Comparison of ENCODE assay signal across 27 cellular contexts in the genomic region with DNA sequence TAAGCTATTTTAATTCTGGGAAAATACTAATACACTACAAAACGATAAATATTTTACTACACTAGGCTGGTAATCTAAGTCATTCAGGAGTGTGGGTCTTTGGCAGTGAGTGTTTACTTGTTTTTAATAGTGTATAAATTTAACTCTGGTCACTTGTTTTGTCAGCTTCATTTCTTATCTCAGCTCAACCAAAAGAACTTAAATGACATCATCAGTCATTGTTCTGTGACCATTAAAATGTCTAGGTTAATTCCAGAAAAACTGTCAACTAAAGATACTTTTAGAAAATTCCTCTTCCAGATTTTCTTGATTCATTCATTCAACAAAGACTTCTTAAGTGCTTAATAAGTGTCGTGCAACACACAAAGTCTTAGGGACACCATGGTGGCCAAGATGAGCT.
"Had no signal": no experiment of that assay in that cellular context is flagged by ENCODE, and none has a peak within 500 bp of the region (broad histone marks: within the 10 kb centered on the region; RNA-seq: fewer than 3 reads in every experiment).

No MANE protein-coding gene starts in this region.

- H3K27me3 ChIP-seq: colonic mucosa, dorsolateral prefrontal cortex, heart right ventricle, right atrium auricular region, suprapubic skin, tibial artery, upper lobe of right lung had no signal

- H3K27me3 Mint-ChIP-seq: activated CD4-positive, alpha-beta T cell treated with anti-CD3 and anti-CD28 coated beads for 36 hours; central memory CD8-positive, alpha-beta T cell; natural killer cell treated with Interleukin-12 subunit alpha and Interleukin-12 subunit beta and Interleukin-15 and Interleukin-18, amount 100 ng/mL, for 72 hours had no signal

- DNase-seq: activated CD4-positive, alpha-beta T cell treated with anti-CD3 and anti-CD28 coated beads for 36 hours; activated CD4-positive, CD25-positive, alpha-beta regulatory T cell; activated CD8-positive, alpha-beta T cell treated with anti-CD3 and anti-CD28 coated beads, Interleukin-2, amount 10 ng/mL, durations not matched to agents 7 days and 5 days; activated effector memory CD4-positive, alpha-beta T cell treated with anti-CD3 and anti-CD28 coated beads, Interleukin-2, amount 50 U/mL, for 16 hours; activated naive CD4-positive, alpha-beta T cell treated with anti-CD3 and anti-CD28 coated beads for 36 hours; activated T-cell treated with anti-CD3 and anti-CD28 coated beads for 4 hours; amygdala; colonic mucosa; dorsolateral prefrontal cortex; effector memory CD4-positive, alpha-beta T cell; heart right ventricle; left ventricle myocardium inferior; mesendoderm; mucosa of descending colon; stimulated activated CD4-positive, alpha-beta T cell treated with anti-CD3 and anti-CD28 coated beads, Interleukin-15, amount 100 ng/mL, for 24 hours; stimulated activated CD4-positive, alpha-beta T cell treated with anti-CD3 and anti-CD28 coated beads, Interleukin-2, amount 100 ng/mL, for 24 hours; stimulated activated naive CD4-positive, alpha-beta T cell; T-helper 1 cell; tibial artery; upper lobe of right lung had no signal

- H3K9me3 ChIP-seq: colonic mucosa, left ventricle myocardium inferior, mucosa of descending colon, suprapubic skin, tibial artery, upper lobe of right lung had no signal

- H3K27ac Mint-ChIP-seq: activated CD8-positive, alpha-beta T cell treated with anti-CD3 and anti-CD28 coated beads, Interleukin-2, amount 10 ng/mL, durations not matched to agents 7 days and 5 days; activated naive CD4-positive, alpha-beta T cell treated with anti-CD3 and anti-CD28 coated beads for 36 hours; activated T-helper 1 cell treated with anti-CD3 and anti-CD28 coated beads, Interleukin-12 subunit alpha, Interleukin-12 subunit beta, Interleukin-2, Interleukin-4 antibody, amounts not matched to agents 30 ng/mL and 10 ng/mL and 1 ng/mL, durations not matched to agents 14 hours and 24 hours and 36 hours; T-helper 2 cell treated with Interferon-gamma antibody and Interleukin-4, amounts not matched to agents 5 μg/mL and 100 μg/mL, for 36 hours had no signal

- H3K4me1 ChIP-seq: colonic mucosa, suprapubic skin, upper lobe of right lung had no signal

- H3K9me3 Mint-ChIP-seq: central memory CD8-positive, alpha-beta T cell had no signal

- ATAC-seq: activated CD8-positive, alpha-beta T cell treated with anti-CD3 and anti-CD28 coated beads, Interleukin-2, amount 10 ng/mL, durations not matched to agents 7 days and 5 days; heart right ventricle; mucosa of descending colon; upper lobe of right lung had no signal

- H3K4me3 Mint-ChIP-seq: activated CD4-positive, alpha-beta T cell treated with anti-CD3 and anti-CD28 coated beads for 36 hours; activated CD8-positive, alpha-beta T cell treated with anti-CD3 and anti-CD28 coated beads, Interleukin-2, amount 10 ng/mL, durations not matched to agents 7 days and 5 days; activated naive CD4-positive, alpha-beta T cell treated with anti-CD3 and anti-CD28 coated beads for 36 hours; activated T-helper 1 cell treated with anti-CD3 and anti-CD28 coated beads, Interleukin-12 subunit alpha, Interleukin-12 subunit beta, Interleukin-2, Interleukin-4 antibody, amounts not matched to agents 30 ng/mL and 10 ng/mL and 1 ng/mL, durations not matched to agents 14 hours and 24 hours and 36 hours; central memory CD8-positive, alpha-beta T cell; natural killer cell treated with Interleukin-12 subunit alpha and Interleukin-12 subunit beta and Interleukin-15 and Interleukin-18, amount 100 ng/mL, for 72 hours; T-helper 2 cell treated with Interferon-gamma antibody and Interleukin-4, amounts not matched to agents 5 μg/mL and 100 μg/mL, for 36 hours had no signal

- H3K36me3 ChIP-seq: colonic mucosa, left ventricle myocardium inferior, right atrium auricular region, suprapubic skin, upper lobe of right lung had no signal

- H3K4me3 ChIP-seq: colonic mucosa, dorsolateral prefrontal cortex, heart right ventricle, left ventricle myocardium inferior, lung, mucosa of descending colon, right atrium auricular region, suprapubic skin, tibial artery, upper lobe of right lung had no signal

- H3K27ac ChIP-seq: colonic mucosa, heart right ventricle, left ventricle myocardium inferior, right atrium auricular region, suprapubic skin, tibial artery, upper lobe of right lung had no signal
